1 cellular context compared by ENCODE assay signal in the genomic region with DNA sequence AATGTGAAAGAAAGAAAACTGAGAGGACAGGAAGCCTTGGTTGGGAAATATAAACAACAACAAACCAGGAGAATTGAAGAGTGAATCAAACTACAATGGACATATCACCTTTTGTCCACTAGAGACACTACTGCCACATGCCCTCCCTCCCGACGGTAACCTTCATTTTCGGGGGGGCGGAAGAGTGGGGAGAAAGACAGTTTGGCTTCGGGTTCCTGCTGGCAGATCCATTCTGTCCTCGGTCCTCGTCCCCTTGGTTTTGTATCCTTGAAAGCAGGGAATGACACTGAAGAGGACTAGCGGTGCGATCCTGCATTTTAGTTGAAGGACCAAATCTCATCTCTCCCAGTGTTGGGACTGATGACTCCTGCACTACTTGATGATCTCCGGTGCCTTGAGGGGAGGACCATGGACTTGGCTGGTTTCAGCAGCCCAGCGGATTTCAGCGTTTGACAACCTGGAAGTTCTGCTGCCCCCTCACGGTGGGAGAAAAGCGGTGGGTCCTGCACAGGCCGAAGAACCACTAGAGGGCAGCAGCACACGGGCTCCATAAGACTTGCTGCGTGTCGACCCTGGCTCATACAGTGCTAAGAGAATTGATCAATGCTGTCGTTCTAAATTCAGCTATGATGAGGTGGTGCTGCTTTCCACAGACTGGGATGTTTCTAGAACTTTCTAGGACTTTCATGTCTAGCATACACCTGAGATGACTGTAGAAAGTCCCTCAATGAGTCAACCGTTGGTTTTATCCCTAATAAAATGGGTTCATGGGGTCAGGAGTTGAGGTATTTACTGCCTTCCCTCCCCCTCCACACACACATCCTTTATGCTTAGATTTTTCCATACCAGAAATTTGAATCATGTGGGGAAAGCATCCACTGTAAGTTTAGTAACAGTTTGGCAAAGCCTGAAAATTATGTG.
TF ChIP-seq lines count a peak whose summit lies in the region.

No MANE protein-coding gene starts in this region.

TF ChIP-seq in K562, 482 proteins besides CTCF, POLR2A, EP300 and RAD21 (continued from another document and continues in another):
- peak; percentile 64 for TF ChIP-seq TEAD4 (IDR thresholded peaks at IDR 0.05; ENCODE audit: low read length)
- TF ChIP-seq TEAD4 (CRISPR knock-in tag; IDR thresholded peaks at IDR 0.05; ENCODE audit: borderline replicate concordance) = no peak
- no peak for TF ChIP-seq PCBP2 (IDR thresholded peaks at IDR 0.05; ENCODE audit: low read depth, low read length, poor library complexity, severe bottlenecking)
- TF ChIP-seq ZNF445 (CRISPR knock-in tag; IDR thresholded peaks at IDR 0.05; ENCODE audit: low read depth) = no peak
- peak; percentile 92 for TF ChIP-seq ETV5 (CRISPR knock-in tag; IDR thresholded peaks at IDR 0.05; ENCODE audit: low read depth)
- TF ChIP-seq, protein P1, sequence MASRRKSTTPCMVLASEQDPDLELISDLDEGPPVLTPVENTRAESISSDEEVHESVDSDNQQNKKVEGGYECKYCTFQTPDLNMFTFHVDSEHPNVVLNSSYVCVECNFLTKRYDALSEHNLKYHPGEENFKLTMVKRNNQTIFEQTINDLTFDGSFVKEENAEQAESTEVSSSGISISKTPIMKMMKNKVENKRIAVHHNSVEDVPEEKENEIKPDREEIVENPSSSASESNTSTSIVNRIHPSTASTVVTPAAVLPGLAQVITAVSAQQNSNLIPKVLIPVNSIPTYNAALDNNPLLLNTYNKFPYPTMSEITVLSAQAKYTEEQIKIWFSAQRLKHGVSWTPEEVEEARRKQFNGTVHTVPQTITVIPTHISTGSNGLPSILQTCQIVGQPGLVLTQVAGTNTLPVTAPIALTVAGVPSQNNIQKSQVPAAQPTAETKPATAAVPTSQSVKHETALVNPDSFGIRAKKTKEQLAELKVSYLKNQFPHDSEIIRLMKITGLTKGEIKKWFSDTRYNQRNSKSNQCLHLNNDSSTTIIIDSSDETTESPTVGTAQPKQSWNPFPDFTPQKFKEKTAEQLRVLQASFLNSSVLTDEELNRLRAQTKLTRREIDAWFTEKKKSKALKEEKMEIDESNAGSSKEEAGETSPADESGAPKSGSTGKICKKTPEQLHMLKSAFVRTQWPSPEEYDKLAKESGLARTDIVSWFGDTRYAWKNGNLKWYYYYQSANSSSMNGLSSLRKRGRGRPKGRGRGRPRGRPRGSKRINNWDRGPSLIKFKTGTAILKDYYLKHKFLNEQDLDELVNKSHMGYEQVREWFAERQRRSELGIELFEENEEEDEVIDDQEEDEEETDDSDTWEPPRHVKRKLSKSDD (conservative IDR thresholded peaks at IDR 0.05; ENCODE audit: low read length) = peak; percentile 62; the same call in 1 of the 2 replicates
- no peak for TF ChIP-seq RBM17 (IDR thresholded peaks at IDR 0.05; ENCODE audit: borderline replicate concordance, low read depth, low read length)
- peak; percentile 32; the same call in 1 of the 2 replicates for TF ChIP-seq CREB1 (IDR thresholded peaks at IDR 0.05)
- peak; percentile 59; the same call in 1 of the 2 replicates for TF ChIP-seq CREB1 (CRISPR knock-in tag; IDR thresholded peaks at IDR 0.05)
- TF ChIP-seq ZNF699 (CRISPR knock-in tag; IDR thresholded peaks at IDR 0.05; ENCODE audit: insufficient replicate concordance) = no peak
- TF ChIP-seq NFRKB (IDR thresholded peaks at IDR 0.05; ENCODE audit: low read depth) = no peak
- TF ChIP-seq XRCC5 (IDR thresholded peaks at IDR 0.05; ENCODE audit: low read depth, low read length) = peak; percentile 100
- no peak for TF ChIP-seq SNIP1 (IDR thresholded peaks at IDR 0.05; ENCODE audit: low read depth)
- TF ChIP-seq TSC22D4 (tag; IDR thresholded peaks at IDR 0.05) = no peak
- TF ChIP-seq, protein P2, sequence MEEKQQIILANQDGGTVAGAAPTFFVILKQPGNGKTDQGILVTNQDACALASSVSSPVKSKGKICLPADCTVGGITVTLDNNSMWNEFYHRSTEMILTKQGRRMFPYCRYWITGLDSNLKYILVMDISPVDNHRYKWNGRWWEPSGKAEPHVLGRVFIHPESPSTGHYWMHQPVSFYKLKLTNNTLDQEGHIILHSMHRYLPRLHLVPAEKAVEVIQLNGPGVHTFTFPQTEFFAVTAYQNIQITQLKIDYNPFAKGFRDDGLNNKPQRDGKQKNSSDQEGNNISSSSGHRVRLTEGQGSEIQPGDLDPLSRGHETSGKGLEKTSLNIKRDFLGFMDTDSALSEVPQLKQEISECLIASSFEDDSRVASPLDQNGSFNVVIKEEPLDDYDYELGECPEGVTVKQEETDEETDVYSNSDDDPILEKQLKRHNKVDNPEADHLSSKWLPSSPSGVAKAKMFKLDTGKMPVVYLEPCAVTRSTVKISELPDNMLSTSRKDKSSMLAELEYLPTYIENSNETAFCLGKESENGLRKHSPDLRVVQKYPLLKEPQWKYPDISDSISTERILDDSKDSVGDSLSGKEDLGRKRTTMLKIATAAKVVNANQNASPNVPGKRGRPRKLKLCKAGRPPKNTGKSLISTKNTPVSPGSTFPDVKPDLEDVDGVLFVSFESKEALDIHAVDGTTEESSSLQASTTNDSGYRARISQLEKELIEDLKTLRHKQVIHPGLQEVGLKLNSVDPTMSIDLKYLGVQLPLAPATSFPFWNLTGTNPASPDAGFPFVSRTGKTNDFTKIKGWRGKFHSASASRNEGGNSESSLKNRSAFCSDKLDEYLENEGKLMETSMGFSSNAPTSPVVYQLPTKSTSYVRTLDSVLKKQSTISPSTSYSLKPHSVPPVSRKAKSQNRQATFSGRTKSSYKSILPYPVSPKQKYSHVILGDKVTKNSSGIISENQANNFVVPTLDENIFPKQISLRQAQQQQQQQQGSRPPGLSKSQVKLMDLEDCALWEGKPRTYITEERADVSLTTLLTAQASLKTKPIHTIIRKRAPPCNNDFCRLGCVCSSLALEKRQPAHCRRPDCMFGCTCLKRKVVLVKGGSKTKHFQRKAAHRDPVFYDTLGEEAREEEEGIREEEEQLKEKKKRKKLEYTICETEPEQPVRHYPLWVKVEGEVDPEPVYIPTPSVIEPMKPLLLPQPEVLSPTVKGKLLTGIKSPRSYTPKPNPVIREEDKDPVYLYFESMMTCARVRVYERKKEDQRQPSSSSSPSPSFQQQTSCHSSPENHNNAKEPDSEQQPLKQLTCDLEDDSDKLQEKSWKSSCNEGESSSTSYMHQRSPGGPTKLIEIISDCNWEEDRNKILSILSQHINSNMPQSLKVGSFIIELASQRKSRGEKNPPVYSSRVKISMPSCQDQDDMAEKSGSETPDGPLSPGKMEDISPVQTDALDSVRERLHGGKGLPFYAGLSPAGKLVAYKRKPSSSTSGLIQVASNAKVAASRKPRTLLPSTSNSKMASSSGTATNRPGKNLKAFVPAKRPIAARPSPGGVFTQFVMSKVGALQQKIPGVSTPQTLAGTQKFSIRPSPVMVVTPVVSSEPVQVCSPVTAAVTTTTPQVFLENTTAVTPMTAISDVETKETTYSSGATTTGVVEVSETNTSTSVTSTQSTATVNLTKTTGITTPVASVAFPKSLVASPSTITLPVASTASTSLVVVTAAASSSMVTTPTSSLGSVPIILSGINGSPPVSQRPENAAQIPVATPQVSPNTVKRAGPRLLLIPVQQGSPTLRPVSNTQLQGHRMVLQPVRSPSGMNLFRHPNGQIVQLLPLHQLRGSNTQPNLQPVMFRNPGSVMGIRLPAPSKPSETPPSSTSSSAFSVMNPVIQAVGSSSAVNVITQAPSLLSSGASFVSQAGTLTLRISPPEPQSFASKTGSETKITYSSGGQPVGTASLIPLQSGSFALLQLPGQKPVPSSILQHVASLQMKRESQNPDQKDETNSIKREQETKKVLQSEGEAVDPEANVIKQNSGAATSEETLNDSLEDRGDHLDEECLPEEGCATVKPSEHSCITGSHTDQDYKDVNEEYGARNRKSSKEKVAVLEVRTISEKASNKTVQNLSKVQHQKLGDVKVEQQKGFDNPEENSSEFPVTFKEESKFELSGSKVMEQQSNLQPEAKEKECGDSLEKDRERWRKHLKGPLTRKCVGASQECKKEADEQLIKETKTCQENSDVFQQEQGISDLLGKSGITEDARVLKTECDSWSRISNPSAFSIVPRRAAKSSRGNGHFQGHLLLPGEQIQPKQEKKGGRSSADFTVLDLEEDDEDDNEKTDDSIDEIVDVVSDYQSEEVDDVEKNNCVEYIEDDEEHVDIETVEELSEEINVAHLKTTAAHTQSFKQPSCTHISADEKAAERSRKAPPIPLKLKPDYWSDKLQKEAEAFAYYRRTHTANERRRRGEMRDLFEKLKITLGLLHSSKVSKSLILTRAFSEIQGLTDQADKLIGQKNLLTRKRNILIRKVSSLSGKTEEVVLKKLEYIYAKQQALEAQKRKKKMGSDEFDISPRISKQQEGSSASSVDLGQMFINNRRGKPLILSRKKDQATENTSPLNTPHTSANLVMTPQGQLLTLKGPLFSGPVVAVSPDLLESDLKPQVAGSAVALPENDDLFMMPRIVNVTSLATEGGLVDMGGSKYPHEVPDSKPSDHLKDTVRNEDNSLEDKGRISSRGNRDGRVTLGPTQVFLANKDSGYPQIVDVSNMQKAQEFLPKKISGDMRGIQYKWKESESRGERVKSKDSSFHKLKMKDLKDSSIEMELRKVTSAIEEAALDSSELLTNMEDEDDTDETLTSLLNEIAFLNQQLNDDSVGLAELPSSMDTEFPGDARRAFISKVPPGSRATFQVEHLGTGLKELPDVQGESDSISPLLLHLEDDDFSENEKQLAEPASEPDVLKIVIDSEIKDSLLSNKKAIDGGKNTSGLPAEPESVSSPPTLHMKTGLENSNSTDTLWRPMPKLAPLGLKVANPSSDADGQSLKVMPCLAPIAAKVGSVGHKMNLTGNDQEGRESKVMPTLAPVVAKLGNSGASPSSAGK (IDR thresholded peaks at IDR 0.05) = peak; percentile 69
- no peak for TF ChIP-seq NFATC3 (IDR thresholded peaks at IDR 0.05)
- TF ChIP-seq ZNF766 (CRISPR knock-in tag; conservative IDR thresholded peaks at IDR 0.05) = no peak
- TF ChIP-seq, protein P3, sequence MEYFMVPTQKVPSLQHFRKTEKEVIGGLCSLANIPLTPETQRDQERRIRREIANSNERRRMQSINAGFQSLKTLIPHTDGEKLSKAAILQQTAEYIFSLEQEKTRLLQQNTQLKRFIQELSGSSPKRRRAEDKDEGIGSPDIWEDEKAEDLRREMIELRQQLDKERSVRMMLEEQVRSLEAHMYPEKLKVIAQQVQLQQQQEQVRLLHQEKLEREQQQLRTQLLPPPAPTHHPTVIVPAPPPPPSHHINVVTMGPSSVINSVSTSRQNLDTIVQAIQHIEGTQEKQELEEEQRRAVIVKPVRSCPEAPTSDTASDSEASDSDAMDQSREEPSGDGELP (CRISPR knock-in tag; IDR thresholded peaks at IDR 0.05; ENCODE audit: borderline replicate concordance) = peak; percentile 90
- no peak for TF ChIP-seq STAT5B (CRISPR knock-in tag; IDR thresholded peaks at IDR 0.05)
- no peak for TF ChIP-seq ZBTB8A (IDR thresholded peaks at IDR 0.05; ENCODE audit: partially characterized antibody)
- TF ChIP-seq E2F3 (CRISPR knock-in tag; IDR thresholded peaks at IDR 0.05) = no peak
- no peak for TF ChIP-seq CHD1 (IDR thresholded peaks at IDR 0.05; ENCODE audit: low read length)
- TF ChIP-seq TAF1 (IDR thresholded peaks at IDR 0.05; ENCODE audit: control insufficient read depth, extremely low read depth, insufficient read depth, low read length, severe bottlenecking) = no peak
- no peak for TF ChIP-seq NFIX (CRISPR knock-in tag; IDR thresholded peaks at IDR 0.05; ENCODE audit: low read depth)
- no peak for TF ChIP-seq TCF7 (IDR thresholded peaks at IDR 0.05; ENCODE audit: borderline replicate concordance)
- no peak for TF ChIP-seq ZNF764 (CRISPR knock-in tag; IDR thresholded peaks at IDR 0.05; ENCODE audit: low read depth)
- TF ChIP-seq, protein P4, sequence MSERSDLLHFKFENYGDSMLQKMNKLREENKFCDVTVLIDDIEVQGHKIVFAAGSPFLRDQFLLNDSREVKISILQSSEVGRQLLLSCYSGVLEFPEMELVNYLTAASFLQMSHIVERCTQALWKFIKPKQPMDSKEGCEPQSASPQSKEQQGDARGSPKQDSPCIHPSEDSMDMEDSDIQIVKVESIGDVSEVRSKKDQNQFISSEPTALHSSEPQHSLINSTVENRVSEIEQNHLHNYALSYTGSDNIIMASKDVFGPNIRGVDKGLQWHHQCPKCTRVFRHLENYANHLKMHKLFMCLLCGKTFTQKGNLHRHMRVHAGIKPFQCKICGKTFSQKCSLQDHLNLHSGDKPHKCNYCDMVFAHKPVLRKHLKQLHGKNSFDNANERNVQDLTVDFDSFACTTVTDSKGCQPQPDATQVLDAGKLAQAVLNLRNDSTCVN (CRISPR knock-in tag; IDR thresholded peaks at IDR 0.05) = no peak
- TF ChIP-seq MEIS2 (IDR thresholded peaks at IDR 0.05; ENCODE audit: partially characterized antibody) = peak; percentile 34
- TF ChIP-seq KAT8 (IDR thresholded peaks at IDR 0.05; ENCODE audit: low read depth) = no peak
- no peak for TF ChIP-seq ZNF717 (CRISPR knock-in tag; IDR thresholded peaks at IDR 0.05)
- TF ChIP-seq MTA2 (IDR thresholded peaks at IDR 0.05; ENCODE audit: low read depth) = 0 out of 2 replicates have a peak, but pooled peaks have one; percentile 2
- TF ChIP-seq KDM2B (CRISPR knock-in tag; IDR thresholded peaks at IDR 0.05) = no peak
- TF ChIP-seq HNRNPH1 (optimal IDR thresholded peaks at IDR 0.05; ENCODE audit: low read depth, low read length) = no peak
- no peak for TF ChIP-seq GABPB2 (CRISPR knock-in tag; conservative IDR thresholded peaks at IDR 0.05)
- TF ChIP-seq FOXK2 (conservative IDR thresholded peaks at IDR 0.05 in 1 of 2, IDR thresholded peaks at IDR 0.05 in 1 of 2; ENCODE audit: low read depth in 2 of 2) = peak; percentile 76 to 81
- no peak for TF ChIP-seq ZNF57 (CRISPR knock-in tag; IDR thresholded peaks at IDR 0.05)
- TF ChIP-seq, protein P5, sequence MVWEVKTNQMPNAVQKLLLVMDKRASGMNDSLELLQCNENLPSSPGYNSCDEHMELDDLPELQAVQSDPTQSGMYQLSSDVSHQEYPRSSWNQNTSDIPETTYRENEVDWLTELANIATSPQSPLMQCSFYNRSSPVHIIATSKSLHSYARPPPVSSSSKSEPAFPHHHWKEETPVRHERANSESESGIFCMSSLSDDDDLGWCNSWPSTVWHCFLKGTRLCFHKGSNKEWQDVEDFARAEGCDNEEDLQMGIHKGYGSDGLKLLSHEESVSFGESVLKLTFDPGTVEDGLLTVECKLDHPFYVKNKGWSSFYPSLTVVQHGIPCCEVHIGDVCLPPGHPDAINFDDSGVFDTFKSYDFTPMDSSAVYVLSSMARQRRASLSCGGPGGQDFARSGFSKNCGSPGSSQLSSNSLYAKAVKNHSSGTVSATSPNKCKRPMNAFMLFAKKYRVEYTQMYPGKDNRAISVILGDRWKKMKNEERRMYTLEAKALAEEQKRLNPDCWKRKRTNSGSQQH (CRISPR knock-in tag; IDR thresholded peaks at IDR 0.05) = no peak
- TF ChIP-seq TBP (optimal IDR thresholded peaks at IDR 0.05; ENCODE audit: low read depth, low read length) = peak; percentile 60
